Comparison of ENCODE assay signal across 1 cellular context in the genomic region with DNA sequence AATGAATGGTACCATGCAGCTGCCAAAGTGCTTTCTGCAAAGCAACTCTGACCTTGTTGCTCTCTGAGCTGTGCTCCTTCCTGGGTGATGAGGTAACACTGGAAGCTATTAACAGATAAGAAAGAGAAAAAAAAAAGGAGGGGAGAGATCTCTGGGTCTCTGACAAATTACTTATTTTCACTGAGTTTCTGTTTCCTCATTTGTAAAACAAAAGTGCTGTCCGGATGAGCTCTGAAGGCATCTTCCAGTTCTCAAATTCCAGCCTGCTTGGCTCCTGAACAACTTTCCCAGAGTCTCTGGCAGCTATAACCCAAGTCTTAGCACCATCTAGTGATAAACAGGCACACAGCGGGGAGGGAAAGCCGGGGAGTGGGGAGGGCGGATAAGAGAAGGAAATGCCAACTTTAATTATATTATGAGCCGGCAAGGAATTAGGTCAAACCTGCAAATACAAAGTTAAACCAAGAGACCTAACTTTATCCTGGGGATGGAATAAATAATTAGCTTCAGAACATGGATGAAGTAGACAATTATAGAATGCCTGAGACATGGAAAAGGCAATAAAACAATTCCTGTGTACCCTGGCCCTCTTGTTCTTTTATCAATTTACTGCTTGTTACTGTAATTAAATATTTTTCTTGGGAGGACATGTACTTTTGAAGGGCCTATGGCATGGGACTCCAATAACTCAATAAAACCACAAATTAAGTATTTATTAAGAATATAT.
TF ChIP-seq lines count a peak whose summit lies in the region.

No MANE protein-coding gene starts in this region.

TF ChIP-seq in liver, 16 proteins besides CTCF, POLR2A, EP300 and RAD21 (continued from another document):
- TF ChIP-seq REST (IDR thresholded peaks at IDR 0.05) (no peak), HNF4A (conservative IDR thresholded peaks at IDR 0.05) (peak; percentile 23 to 53), SP1 (IDR thresholded peaks at IDR 0.05) (no peak), JUND (IDR thresholded peaks at IDR 0.05) (no peak), YY1 (IDR thresholded peaks at IDR 0.05) (no peak), TAF1 (conservative IDR thresholded peaks at IDR 0.05) (no peak), GABPA (IDR thresholded peaks at IDR 0.05 in 1 of 2, conservative IDR thresholded peaks at IDR 0.05 in 1 of 2) (no peak), RXRA (IDR thresholded peaks at IDR 0.05) (peak; percentile 24 to 43), FOXA1 (IDR thresholded peaks at IDR 0.05) (no peak)
- TF ChIP-seq, protein P1, sequence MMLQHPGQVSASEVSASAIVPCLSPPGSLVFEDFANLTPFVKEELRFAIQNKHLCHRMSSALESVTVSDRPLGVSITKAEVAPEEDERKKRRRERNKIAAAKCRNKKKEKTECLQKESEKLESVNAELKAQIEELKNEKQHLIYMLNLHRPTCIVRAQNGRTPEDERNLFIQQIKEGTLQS (IDR thresholded peaks at IDR 0.05) = no peak
- TF ChIP-seq, protein P2, sequence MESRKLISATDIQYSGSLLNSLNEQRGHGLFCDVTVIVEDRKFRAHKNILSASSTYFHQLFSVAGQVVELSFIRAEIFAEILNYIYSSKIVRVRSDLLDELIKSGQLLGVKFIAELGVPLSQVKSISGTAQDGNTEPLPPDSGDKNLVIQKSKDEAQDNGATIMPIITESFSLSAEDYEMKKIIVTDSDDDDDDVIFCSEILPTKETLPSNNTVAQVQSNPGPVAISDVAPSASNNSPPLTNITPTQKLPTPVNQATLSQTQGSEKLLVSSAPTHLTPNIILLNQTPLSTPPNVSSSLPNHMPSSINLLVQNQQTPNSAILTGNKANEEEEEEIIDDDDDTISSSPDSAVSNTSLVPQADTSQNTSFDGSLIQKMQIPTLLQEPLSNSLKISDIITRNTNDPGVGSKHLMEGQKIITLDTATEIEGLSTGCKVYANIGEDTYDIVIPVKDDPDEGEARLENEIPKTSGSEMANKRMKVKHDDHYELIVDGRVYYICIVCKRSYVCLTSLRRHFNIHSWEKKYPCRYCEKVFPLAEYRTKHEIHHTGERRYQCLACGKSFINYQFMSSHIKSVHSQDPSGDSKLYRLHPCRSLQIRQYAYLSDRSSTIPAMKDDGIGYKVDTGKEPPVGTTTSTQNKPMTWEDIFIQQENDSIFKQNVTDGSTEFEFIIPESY (IDR thresholded peaks at IDR 0.05) = no peak
